In the genomic region with DNA sequence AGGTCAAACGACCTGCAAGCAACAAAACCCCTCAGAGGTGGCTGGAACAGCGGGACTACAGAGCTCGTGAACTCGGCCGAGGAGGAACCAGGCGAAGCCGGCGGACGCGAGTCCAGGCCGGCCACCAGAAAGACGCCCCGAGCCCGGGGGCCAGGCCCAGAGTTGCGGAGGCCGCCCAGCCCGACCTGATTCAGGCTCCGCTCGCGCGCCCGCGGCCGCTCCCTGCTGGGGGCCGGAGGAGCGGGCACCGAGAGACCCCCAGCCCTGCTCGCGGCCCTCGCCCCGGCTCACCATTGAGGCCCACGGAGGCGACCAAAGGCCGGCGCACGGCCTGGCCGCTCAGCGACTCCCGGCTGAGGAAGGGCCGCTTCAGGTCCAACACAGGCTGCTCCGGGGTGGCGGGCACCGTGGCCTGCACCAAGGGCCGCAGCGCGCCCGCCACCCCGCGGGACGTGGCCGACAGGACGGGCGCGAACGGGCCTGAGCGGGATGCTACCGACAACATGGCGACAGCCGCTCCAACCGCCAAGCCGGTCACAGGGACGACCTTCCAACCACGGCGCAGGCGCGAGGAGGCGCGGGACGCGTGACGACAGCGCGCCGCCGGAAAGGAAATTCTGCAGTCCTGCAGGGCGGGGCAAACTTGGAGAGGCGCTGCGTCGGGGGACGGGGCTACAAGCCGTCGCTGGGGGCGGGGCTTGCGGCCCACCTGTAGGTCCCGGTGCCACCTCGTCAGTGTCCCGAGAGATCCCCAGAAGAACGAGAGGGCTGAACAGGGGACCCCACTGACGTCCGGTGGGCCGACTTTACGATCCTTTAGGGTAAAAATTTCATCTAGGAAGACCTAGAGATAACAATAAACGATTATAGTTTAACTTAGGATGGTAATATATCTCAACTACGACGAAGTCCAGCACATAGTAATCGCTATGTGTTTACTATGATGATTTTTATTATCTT, we compare ENCODE assay signal across 8 cellular contexts. TPM values are rescaled to one million over a fixed set of nuclear protein-coding genes. Genes with fewer than 3 reads are reported as not detected.
A peak's percentile ranks its signal among the peaks of the same experiment; 100 is the strongest.
DNase-seq lines count a peak whose midpoint lies in the region; ATAC-seq and TF ChIP-seq lines count a peak whose summit lies in the region.

Gene UQCRFS1 (minus strand): TSS at position 538 of the 960 bp plus-strand sequence. CDS start 33 bp downstream, at position 505.

- WGBS in lung, 2 donors: 1% methylated on average over 75 to 93 of the region's 96 CpGs

- peak; percentile 94 for ATAC-seq in GM21360 (IDR thresholded peaks at IDR 0.05; ENCODE audit: unreplicated experiment)
- ATAC-seq in lung (ENCODE audit: insufficient read depth, low FRiP score): peak; percentile 98

- peaks cover 0 to 2% of the 10 kb centered on the region in 2 donors for H3K9me3 ChIP-seq in lung (ENCODE audit: control insufficient read depth in 2 of 2, insufficient read depth in 1 of 2, low read length in 1 of 2)

- no peaks in the 10 kb centered on the region for H3K27me3 ChIP-seq in lung (ENCODE audit: control insufficient read depth, insufficient read depth)

- DNase-seq in COLO829 (ENCODE audit: low spot score) (peak; percentile 93), HT-29 (ENCODE audit: low spot score) (peak; percentile 97), lung (ENCODE audit: low spot score) (peak; percentile 95)
- DNase-seq in NK-92 treated with Interleukin-12 subunit alpha and Interleukin-12 subunit beta, amount 100 ng/mL, for 24 hours (lab: John Stamatoyannopoulos, UW): peak; percentile 94
- peak; percentile 98 for DNase-seq in activated CD8-positive, alpha-beta memory T cell treated with anti-CD3 and anti-CD28 coated beads for 24 hours
- DNase-seq in effector CD4-positive, alpha-beta T cell: peak; percentile 92
- peak; percentile 96 for DNase-seq in stimulated activated CD4-positive, alpha-beta T cell treated with anti-CD3 and anti-CD28 coated beads, TNF-alpha, amount 100 ng/mL, for 24 hours (ENCODE audit: low read depth in 3 of 3)

- H3K27ac ChIP-seq in lung (ENCODE audit: low read depth in 1 of 2, low read length in 1 of 2): peak within 1 kb of the TSS; percentile 97 to 98

- no peaks in the 10 kb centered on the region for H3K36me3 ChIP-seq in lung (ENCODE audit: control insufficient read depth in 2 of 2, insufficient read depth in 2 of 2, low read length in 2 of 2)

- TF ChIP-seq CTCF in lung (IDR thresholded peaks at IDR 0.05; ENCODE audit: control extremely low read depth, extremely low read depth): no peak

- H3K4me3 ChIP-seq in lung: peak within 1 kb of the TSS; percentile 98

- H3K4me1 ChIP-seq in lung (ENCODE audit: control insufficient read depth in 2 of 2, insufficient read depth in 2 of 2, low read length in 2 of 2): peaks cover 2 to 10% of the 10 kb centered on the region in 2 donors

RNA-seq across cellular contexts. Expression of gene UQCRFS1, which starts in this region (rescaled TPM):
- 68.6 and 69.8 TPM in 2 replicates for total RNA-seq in HT-29 (2014; rRNA removed; shearing (Covaris generic))
- 10 to 100 TPM; 11.7 to 25.8 TPM for total RNA-seq in lung
- 10 to 100 TPM; 11.9 to 35.0 TPM for polyA plus RNA-seq in lung

Comparison
In these comparisons a context has a peak if more than half of its experiments do, and no peak if none do; other contexts are left out.
1. Peak in every context shown above with its lines: DNase-seq, ATAC-seq, H3K4me3 ChIP-seq and H3K27ac ChIP-seq.